24 cellular contexts compared by ENCODE assay signal in the genomic region with DNA sequence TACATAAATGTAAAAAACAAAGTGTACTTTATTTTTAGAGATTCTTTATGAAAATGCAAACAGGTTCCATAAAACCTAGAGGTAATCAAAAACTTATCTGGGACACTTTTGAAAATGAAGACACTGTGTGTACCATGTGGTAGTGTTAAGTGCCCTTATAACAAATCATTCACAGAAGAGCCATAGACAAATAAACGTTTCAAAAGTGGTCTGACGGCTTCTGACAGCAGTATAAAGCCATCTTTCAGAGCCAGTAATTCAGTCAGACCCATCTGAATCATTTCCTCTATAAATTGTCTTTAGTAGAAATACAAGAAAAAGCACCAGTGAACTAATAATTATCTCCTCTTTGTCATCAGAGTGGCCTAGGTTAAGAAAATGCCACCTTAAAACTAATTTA.
DNase-seq lines count a peak whose midpoint lies in the region; ATAC-seq and TF ChIP-seq lines count a peak whose summit lies in the region.
"Had no signal": no experiment of that assay in that cellular context is flagged by ENCODE, and none has a peak within 500 bp of the region (broad histone marks: within the 10 kb centered on the region; RNA-seq: fewer than 3 reads in every experiment).

No MANE protein-coding gene starts in this region.

- peak; percentile 58 for DNase-seq in COLO829 (ENCODE audit: low spot score)
- DNase-seq in HT1080 (ENCODE audit: low read depth), result peak; percentile 44
- peak; percentile 19 for DNase-seq in NCI-H510A (lab: John Stamatoyannopoulos, UW)
- peak; percentile 5 for DNase-seq in dermis blood vessel endothelial cell
- DNase-seq in COR-L47 (lab: John Stamatoyannopoulos, UW), result no peak
- DNase-seq in D341Med (ENCODE audit: low spot score), result no peak
- DNase-seq: activated CD4-positive, alpha-beta T cell treated with anti-CD3 and anti-CD28 coated beads, Interleukin-2, amount 10 ng/mL, durations not matched to agents 7 days and 5 days; activated naive CD8-positive, alpha-beta T cell treated with anti-CD3 and anti-CD28 coated beads for 36 hours; C1 segment of cervical spinal cord; cerebellar nuclear complex; hypothalamus; occipital lobe; small intestine; stimulated activated CD4-positive, alpha-beta T cell treated with anti-CD3 and anti-CD28 coated beads, Interleukin-2, amount 100 ng/mL, for 48 hours; stimulated activated naive B cell treated with anti-CD40 and anti-IgM and Interleukin-4, amounts not matched to agents 10 μg/mL and 1 μg/mL and 100 μg/mL, for 72 hours; T-helper 2 cell; testis; uterus had no signal

- no peak for TF ChIP-seq POLR2A in GM18505 (IDR thresholded peaks at IDR 0.05; ENCODE audit: borderline replicate concordance, extremely low read depth, insufficient read depth, insufficient read length)

- ATAC-seq in GM18505 (IDR thresholded peaks at IDR 0.05; ENCODE audit: unreplicated experiment) (no peak), GM21723 (IDR thresholded peaks at IDR 0.05; ENCODE audit: unreplicated experiment) (no peak)
- ATAC-seq: activated T-helper 17 cell treated with anti-CD3 and anti-CD28 coated beads, Interleukin-2, amount 50 U/mL, for 72 hours; HCT116; K562; Panc1; stimulated activated naive B cell treated with anti-CD40 and anti-IgM and Interleukin-4, amounts not matched to agents 10 μg/mL and 1 μg/mL and 100 μg/mL, for 72 hours had no signal

Comparison
In these comparisons a context has a peak if more than half of its experiments do, and no peak if none do; other contexts are left out.
1. DNase-seq: peak in COLO829 (single experiment), HT1080 (single experiment), NCI-H510A (single experiment) and dermis blood vessel endothelial cell (single experiment); none in COR-L47 (single experiment) and D341Med (single experiment).